Comparison of ENCODE assay signal across 9 cellular contexts in the genomic region with DNA sequence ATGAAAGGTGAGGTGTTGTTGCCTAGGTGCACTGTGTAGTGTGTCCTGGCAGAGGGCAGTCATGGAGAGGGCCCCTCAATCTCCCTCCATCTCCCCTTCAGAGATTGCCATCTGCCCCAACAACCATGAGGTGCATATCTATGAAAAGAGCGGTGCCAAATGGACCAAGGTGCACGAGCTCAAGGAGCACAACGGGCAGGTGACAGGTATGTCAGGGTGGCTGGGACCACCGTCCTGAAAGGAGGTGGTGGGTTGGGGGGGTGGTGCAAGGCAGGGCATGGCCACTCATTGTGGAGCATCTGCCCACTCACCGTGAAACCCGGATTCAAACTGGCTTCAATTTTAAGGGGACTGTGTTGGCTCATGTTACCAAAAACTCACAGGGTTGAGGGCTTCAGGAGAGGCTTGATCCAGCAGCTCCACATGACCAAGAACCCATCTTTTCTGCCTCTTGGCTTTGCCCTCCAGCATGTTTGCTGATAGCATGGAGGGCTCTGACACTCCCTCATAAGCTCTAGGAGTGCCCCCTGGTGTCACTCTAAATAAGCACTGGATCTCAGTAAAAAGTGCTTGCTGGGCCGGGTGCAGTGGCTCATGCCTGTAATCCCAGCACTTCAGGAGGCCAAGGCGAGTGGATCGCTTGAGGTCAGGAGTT. TPM values are rescaled to one million over a fixed set of nuclear protein-coding genes. Genes with fewer than 3 reads are reported as not detected.
A peak's percentile ranks its signal among the peaks of the same experiment; 100 is the strongest.
DNase-seq lines count a peak whose midpoint lies in the region; ATAC-seq, FAIRE-seq and TF ChIP-seq lines count a peak whose summit lies in the region.
"Had no signal": no experiment of that assay in that cellular context is flagged by ENCODE, and none has a peak within 500 bp of the region (broad histone marks: within the 10 kb centered on the region; RNA-seq: fewer than 3 reads in every experiment).

No MANE protein-coding gene starts in this region.

- POLR2A ChIA-PET in SK-N-SH (lab: Yijun Ruan, JAX), result no interaction called here

- FAIRE-seq in GM18507 (lab: Jason Lieb, UNC), result peak; percentile 55

- no peak overlapping the region for H2AFZ ChIP-seq in SK-N-SH (ENCODE audit: low read depth)

- no peaks in the 10 kb centered on the region for H3K9me3 ChIP-seq in BE2C
- no peaks in the 10 kb centered on the region for H3K9me3 ChIP-seq in SK-N-SH
- H3K9me3 ChIP-seq in aorta (ENCODE audit: control insufficient read depth, low read length), result no peaks in the 10 kb centered on the region

- peak; percentile 43 for DNase-seq in BE2C
- no peak for DNase-seq in GM18507 (ENCODE audit: extremely low spot score, insufficient read length, low read depth)
- DNase-seq in SK-N-SH, result peak; percentile 58
- peak; percentile 51 for DNase-seq in fibroblast of villous mesenchyme (ENCODE audit: low read depth)
- no peak for DNase-seq in aorta

- TF ChIP-seq RAD21 in SK-N-SH (IDR thresholded peaks at IDR 0.05; ENCODE audit: low read length), result peak; percentile 55

- H3K79me2 ChIP-seq in SK-N-SH (ENCODE audit: insufficient read depth), result peaks cover 38% of the 10 kb centered on the region

- ATAC-seq in HG02678 (IDR thresholded peaks at IDR 0.05; ENCODE audit: unreplicated experiment) (no peak), GM18502 (IDR thresholded peaks at IDR 0.05; ENCODE audit: poor library complexity, unreplicated experiment) (no peak), aorta (ENCODE audit: low FRiP score) (no peak), HG03378 (IDR thresholded peaks at IDR 0.05; ENCODE audit: unreplicated experiment) (no peak)

- intact Hi-C loops in aorta (cut with DNase I), result no loop called here

- CTCF ChIA-PET in SK-N-SH (lab: Yijun Ruan, JAX), result interaction anchor here (0.9 to 2.2 kb wide), 5 partner anchors 9 to 21 kb away, joined by 3 to 6 read pairs (median 4); no protein-coding TSS in a partner anchor

- 90% methylated on average over 9 of the region's 9 CpGs for WGBS in SK-N-SH (ENCODE audit: low lambda C conversion rate)
- WGBS in aorta, 2 donors, result 91% methylated on average over 9 of the region's 9 CpGs

- H3K27ac ChIP-seq in SK-N-SH (ENCODE audit: low read depth in 2 of 2, low read length in 1 of 2), result no peak overlapping the region
- no peak overlapping the region for H3K27ac ChIP-seq in aorta (ENCODE audit: low read depth in 1 of 2, low read length in 2 of 2)
- H3K27ac ChIP-seq: HL-60 had no signal

- H3K36me3 ChIP-seq in BE2C (no peaks in the 10 kb centered on the region; the same call in 1 of the 2 replicates), SK-N-SH (replicated peaks in 1 of 2; ENCODE audit: control insufficient read depth in 1 of 2, insufficient read depth in 2 of 2, low read length in 1 of 2) (peaks cover 31 to 70% of the 10 kb centered on the region in 2 experiments), aorta (ENCODE audit: control insufficient read depth in 1 of 2, insufficient read depth in 2 of 2, low read length in 1 of 2) (peaks cover 0 to 11% of the 10 kb centered on the region in 2 donors)

- H3K4me2 ChIP-seq in SK-N-SH, result no peak overlapping the region

- TF ChIP-seq EP300 in SK-N-SH (IDR thresholded peaks at IDR 0.05; ENCODE audit: borderline replicate concordance in 1 of 2, low read depth in 1 of 2, low read length in 1 of 2), result no peak

- H3K27me3 ChIP-seq in BE2C (no peaks in the 10 kb centered on the region), SK-N-SH (ENCODE audit: insufficient read depth) (no peaks in the 10 kb centered on the region), aorta (ENCODE audit: control insufficient read depth in 1 of 2, insufficient read depth in 2 of 2, low read length in 1 of 2) (no peaks in the 10 kb centered on the region)

- H3K4me1 ChIP-seq in BE2C (peaks cover 1% of the 10 kb centered on the region), SK-N-SH (ENCODE audit: control insufficient read depth in 1 of 2, insufficient read depth in 2 of 2, low read depth in 1 of 2, low read length in 1 of 2) (peaks cover 0 to 5% of the 10 kb centered on the region in 2 experiments; a peak in 1 of 4 replicates), aorta (ENCODE audit: control insufficient read depth in 1 of 2, insufficient read depth in 2 of 2, low read length in 2 of 2) (no peaks in the 10 kb centered on the region)

- H3F3A ChIP-seq in SK-N-SH (replicated peaks; ENCODE audit: insufficient read depth), result peaks cover 30% of the 10 kb centered on the region

- H3K9me2 ChIP-seq in SK-N-SH, result no peaks in the 10 kb centered on the region

- H3K4me3 ChIP-seq in BE2C (ENCODE audit: low read depth, low read length) (no peak overlapping the region), SK-N-SH (ENCODE audit: low read depth in 2 of 2, low read length in 1 of 2) (no peak overlapping the region), fibroblast of villous mesenchyme (ENCODE audit: low read depth, low read length) (no peak overlapping the region), aorta (ENCODE audit: low read length in 2 of 2) (no peak overlapping the region)

- TF ChIP-seq CTCF in BE2C (IDR thresholded peaks at IDR 0.05; ENCODE audit: low read depth, low read length), result peak; percentile 49
- peak; percentile 50 for TF ChIP-seq CTCF in SK-N-SH (IDR thresholded peaks at IDR 0.05)
- peak; percentile 47 for TF ChIP-seq CTCF in fibroblast of villous mesenchyme (IDR thresholded peaks at IDR 0.05; ENCODE audit: insufficient read depth, low read depth, low read length)

- peaks cover 34% of the 10 kb centered on the region for H4K20me1 ChIP-seq in SK-N-SH (ENCODE audit: insufficient read depth)

- no peak overlapping the region for H3K9ac ChIP-seq in SK-N-SH

TF ChIP-seq in SK-N-SH, 30 proteins besides CTCF, POLR2A, EP300 and RAD21:
- TF ChIP-seq TEAD4 (IDR thresholded peaks at IDR 0.05; ENCODE audit: borderline replicate concordance, insufficient read depth), result no peak
- peak; percentile 25; the same call in 1 of the 2 replicates for TF ChIP-seq SMC3 (IDR thresholded peaks at IDR 0.05; ENCODE audit: low read depth, low read length)
- TF ChIP-seq TCF12 (IDR thresholded peaks at IDR 0.05), result no peak
- no peak for TF ChIP-seq FOXJ3 (CRISPR knock-in tag; IDR thresholded peaks at IDR 0.05)

RNA-seq across cellular contexts. Expression of gene ARPC1B, which starts 12.2 kb away (rescaled TPM):
- 38.0 TPM for polyA plus RNA-seq in BE2C (2012; ENCODE audit: insufficient read depth, insufficient read length, low read depth)
- polyA plus RNA-seq in SK-N-SH (2012; rRNA removed), result 549 and 836 TPM in 2 replicates
- 499 and 604 TPM in 2 replicates for polyA plus RNA-seq in SK-N-SH (2012; cell fraction: cytosol; rRNA removed)
- polyA plus RNA-seq in SK-N-SH (2012; cell fraction: nucleus; rRNA removed), result 368 and 467 TPM in 2 replicates
- 186 and 241 TPM in 2 replicates for total RNA-seq in fibroblast of villous mesenchyme
- total RNA-seq in aorta, result 100 to 1,000 TPM; 134 to 172 TPM
- 100 to 1,000 TPM; 153 to 262 TPM for polyA plus RNA-seq in aorta

RNA-seq across cellular contexts. Expression of gene PDAP1, which starts 21.7 kb away (rescaled TPM):
- polyA plus RNA-seq in BE2C (2012; ENCODE audit: insufficient read depth, insufficient read length, low read depth), result 483 TPM
- polyA plus RNA-seq in SK-N-SH (2012; rRNA removed) (296 and 389 TPM in 2 replicates), aorta (100 to 1,000 TPM; 174 to 223 TPM)
- 589 and 668 TPM in 2 replicates for polyA plus RNA-seq in SK-N-SH (2012; cell fraction: cytosol; rRNA removed)
- polyA plus RNA-seq in SK-N-SH (2012; cell fraction: nucleus; rRNA removed), result 105 and 146 TPM in 2 replicates
- total RNA-seq in fibroblast of villous mesenchyme (34.5 and 38.0 TPM in 2 replicates), aorta (10 to 100 TPM; 74.8 to 94.9 TPM)

RNA-seq across cellular contexts. Expression of gene BUD31, which starts 22.1 kb away (rescaled TPM):
- 516 TPM for polyA plus RNA-seq in BE2C (2012; ENCODE audit: insufficient read depth, insufficient read length, low read depth)
- polyA plus RNA-seq in SK-N-SH (2012; rRNA removed) (124 and 162 TPM in 2 replicates), aorta (100 to 1,000 TPM in 1 of 2 donors, 10 to 100 TPM in 1; 89.1 to 135 TPM)
- 146 and 187 TPM in 2 replicates for polyA plus RNA-seq in SK-N-SH (2012; cell fraction: cytosol; rRNA removed)
- polyA plus RNA-seq in SK-N-SH (2012; cell fraction: nucleus; rRNA removed), result 85.4 and 105 TPM in 2 replicates
- total RNA-seq in fibroblast of villous mesenchyme (101 and 170 TPM in 2 replicates), aorta (10 to 100 TPM; 53.5 to 57.0 TPM)

RNA-seq across cellular contexts. Expression of gene PTCD1, which starts 51.9 kb away (rescaled TPM):
- 22.4 TPM for polyA plus RNA-seq in BE2C (2012; ENCODE audit: insufficient read depth, insufficient read length, low read depth)
- polyA plus RNA-seq in SK-N-SH (2012; rRNA removed), result 7.4 and 8.2 TPM in 2 replicates
- 2.7 and 3.3 TPM in 2 replicates for polyA plus RNA-seq in SK-N-SH (2012; cell fraction: cytosol; rRNA removed)
- 16.1 and 16.8 TPM in 2 replicates for polyA plus RNA-seq in SK-N-SH (2012; cell fraction: nucleus; rRNA removed)
- 7.7 and 8.2 TPM in 2 replicates for total RNA-seq in fibroblast of villous mesenchyme
- 1 to 10 TPM; 5.4 to 6.0 TPM for total RNA-seq in aorta
- polyA plus RNA-seq in aorta, result 1 to 10 TPM in 1 of 2 donors, under 1 TPM in 1; 0.63 to 5.5 TPM

RNA-seq across cellular contexts. Expression of gene CPSF4, which starts 52.0 kb away (rescaled TPM):
- 133 TPM for polyA plus RNA-seq in BE2C (2012; ENCODE audit: insufficient read depth, insufficient read length, low read depth)
- polyA plus RNA-seq in SK-N-SH (2012; rRNA removed) (101 and 107 TPM in 2 replicates), aorta (10 to 100 TPM; 24.2 to 48.9 TPM)
- polyA plus RNA-seq in SK-N-SH (2012; cell fraction: cytosol; rRNA removed), result 41.3 and 58.6 TPM in 2 replicates
- polyA plus RNA-seq in SK-N-SH (2012; cell fraction: nucleus; rRNA removed), result 300 and 397 TPM in 2 replicates
- total RNA-seq in fibroblast of villous mesenchyme (33.8 and 38.4 TPM in 2 replicates), aorta (10 to 100 TPM; 30.4 to 33.6 TPM)

Comparison
In these comparisons a context has a peak if more than half of its experiments do, and no peak if none do; other contexts are left out.
1. DNase-seq: peak in BE2C (single experiment), SK-N-SH (single experiment) and fibroblast of villous mesenchyme (single experiment); none in GM18507 (single experiment) and aorta (0 of 2).
2. Peak in every context shown above with its lines, with median percentiles within 50 percentile points of each other: CTCF ChIP-seq.